9 cellular contexts compared by ENCODE assay signal in the genomic region with DNA sequence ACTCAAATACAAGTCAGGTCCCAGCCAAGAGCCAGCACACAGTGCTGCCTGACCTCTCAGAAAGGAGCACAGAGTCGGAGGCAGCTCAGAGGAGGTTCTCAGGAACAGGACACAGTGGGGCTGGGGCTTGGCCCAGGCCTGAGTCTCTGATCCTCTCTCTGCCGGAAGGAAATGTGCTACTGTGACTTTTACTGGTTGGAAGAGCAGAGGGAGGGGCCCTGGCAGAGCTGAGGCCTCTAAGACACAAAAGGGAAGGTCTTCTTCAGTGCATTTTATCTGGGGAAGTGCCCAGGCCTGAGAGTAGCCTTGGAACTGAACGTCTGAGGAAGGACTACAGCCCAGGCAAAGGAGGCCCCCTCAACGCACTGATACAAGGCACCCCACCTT. TPM values are rescaled to one million over a fixed set of nuclear protein-coding genes. Genes with fewer than 3 reads are reported as not detected.
A peak's percentile ranks its signal among the peaks of the same experiment; 100 is the strongest.
DNase-seq lines count a peak whose midpoint lies in the region; ATAC-seq and TF ChIP-seq lines count a peak whose summit lies in the region.
"Had no signal": no experiment of that assay in that cellular context is flagged by ENCODE, and none has a peak within 500 bp of the region (broad histone marks: within the 10 kb centered on the region; RNA-seq: fewer than 3 reads in every experiment).

No MANE protein-coding gene starts in this region.

- TF ChIP-seq CTCF in GM23338 (conservative IDR thresholded peaks at IDR 0.05; ENCODE audit: low read depth in 2 of 2) (no peak), ovary (IDR thresholded peaks at IDR 0.05) (no peak)

- H3K79me2 ChIP-seq in GM23338 (replicated peaks; ENCODE audit: insufficient read depth): no peaks in the 10 kb centered on the region

- H3K9me2 ChIP-seq in GM23338 (ENCODE audit: insufficient read depth): no peaks in the 10 kb centered on the region

- H3K27me3 Mint-ChIP-seq in GM23338 (ENCODE audit: insufficient read depth, low read depth, poor library complexity) (peaks cover 4% of the 10 kb centered on the region), T-cell (no peaks in the 10 kb centered on the region)

- no peak overlapping the region for H3K4me2 ChIP-seq in GM23338

- H3K27ac Mint-ChIP-seq in GM23338 (no peak overlapping the region), T-cell (peak overlapping the region; percentile 98 to 99)

- H3K4me3 Mint-ChIP-seq in GM23338 (no peak overlapping the region), T-cell (peak overlapping the region; percentile 73 to 77 (median 75))

- H3K9me3 Mint-ChIP-seq in GM23338 (no peaks in the 10 kb centered on the region), T-cell (no peaks in the 10 kb centered on the region)

- H3K4me1 ChIP-seq in GM23338 (ENCODE audit: insufficient read depth): no peaks in the 10 kb centered on the region
- peaks cover 44% of the 10 kb centered on the region for H3K4me1 ChIP-seq in ovary (ENCODE audit: insufficient read depth)

- POLR2A ChIA-PET in T-cell (lab: Charles Lee): interaction anchor here in 1 of 2 donors (0.6 kb wide), 1 partner anchor 17 kb away, joined by 3 read pairs; no protein-coding TSS in a partner anchor

- in situ Hi-C loops in G401 (cut with HindIII; ENCODE audit: low sequenced_read_pairs): no loop called here

- no peak overlapping the region for H3K27ac ChIP-seq in GM23338 (ENCODE audit: low read depth)
- peak overlapping the region; percentile 16 to 64 for H3K27ac ChIP-seq in ovary

- TF ChIP-seq EP300 in ovary (IDR thresholded peaks at IDR 0.05): no peak

- H4K20me1 ChIP-seq in GM23338 (replicated peaks; ENCODE audit: insufficient read depth): no peaks in the 10 kb centered on the region; the same call in none of the 2 replicates

- H3K36me3 Mint-ChIP-seq in GM23338 (ENCODE audit: low read depth): no peaks in the 10 kb centered on the region; the same call in 2 of the 3 replicates
- H3K36me3 Mint-ChIP-seq in T-cell: peaks cover 28% of the 10 kb centered on the region

- H3K4me1 Mint-ChIP-seq in GM23338: peaks cover 10% of the 10 kb centered on the region; the same call in 2 of the 3 replicates
- peaks cover 99% of the 10 kb centered on the region in 3 donors for H3K4me1 Mint-ChIP-seq in T-cell

- CTCF ChIA-PET in T-cell (lab: Charles Lee): no interaction called here

- whole genome bisulfite sequencing in ovary, 3 donors: 2 to 16% (median 10%) methylated on average over 4 of the region's 4 CpGs

- ATAC-seq in GM23338 (peak; percentile 20; the same call in 1 of the 3 replicates), T-cell (replicated peaks in 1 of 4) (peak; percentile 62 to 74 (median 68)), HG03045 (IDR thresholded peaks at IDR 0.05; ENCODE audit: unreplicated experiment) (no peak)

- no peaks in the 10 kb centered on the region for H3K9me3 ChIP-seq in ovary

- no peak for TF ChIP-seq POLR2A in ovary (IDR thresholded peaks at IDR 0.05)

- H3K4me3 ChIP-seq in GM23338 (no peak overlapping the region), ovary (no peak overlapping the region)

- DNase-seq in G401 (ENCODE audit: low spot score): peak; percentile 32
- no peak for DNase-seq in GM23338 (ENCODE audit: low spot score)
- peak; percentile 29 to 75 (median 47) for DNase-seq in T-cell
- peak; percentile 72 for DNase-seq in dermis blood vessel endothelial cell
- peak in 3 of 5 donors; percentile 43 to 70 (median 62) for DNase-seq in ovary
- no peak for DNase-seq in mesenteric fat pad (ENCODE audit: low spot score)
- DNase-seq in NCI-H1105 (lab: John Stamatoyannopoulos, UW): no peak

- intact Hi-C loops in ovary (cut with DNase I): no loop called here

- H3K27me3 ChIP-seq in GM23338 (ENCODE audit: insufficient read depth) (no peaks in the 10 kb centered on the region), ovary (no peaks in the 10 kb centered on the region)

- no peaks in the 10 kb centered on the region for H3F3A ChIP-seq in GM23338 (replicated peaks; ENCODE audit: low read depth)

- no peaks in the 10 kb centered on the region for H3K36me3 ChIP-seq in GM23338 (ENCODE audit: insufficient read depth)
- no peaks in the 10 kb centered on the region for H3K36me3 ChIP-seq in ovary

- no peak overlapping the region for H2AFZ ChIP-seq in GM23338

TF ChIP-seq in GM23338, 12 proteins besides CTCF, POLR2A, EP300 and RAD21 (continues in another document):
- TF ChIP-seq POLR2AphosphoS5 (IDR thresholded peaks at IDR 0.05; ENCODE audit: low read depth) (no peak), STAT1 (IDR thresholded peaks at IDR 0.05; ENCODE audit: unreplicated experiment) (no peak), NANOG (IDR thresholded peaks at IDR 0.05; ENCODE audit: borderline replicate concordance) (no peak), EZH2 (IDR thresholded peaks at IDR 0.05; ENCODE audit: low read depth, unreplicated experiment) (no peak), JUNB (IDR thresholded peaks at IDR 0.05; ENCODE audit: unreplicated experiment) (no peak)

RNA-seq across cellular contexts. Expression of gene CASTOR1, which starts 16.2 kb away (rescaled TPM):
- 9.8 and 11.3 TPM in 2 replicates for total RNA-seq in G401 (2014; rRNA removed; shearing (Covaris generic))
- total RNA-seq in GM23338 (2014; rRNA removed; shearing (Covaris generic)): 23.2 and 36.0 TPM in 2 replicates
- polyA plus RNA-seq in GM23338 (2016; fragmentation: Nextera tagmentation; extraction: Ambion mirVana) (11.3 and 22.0 TPM in 2 replicates), ovary (10 to 100 TPM in 1 of 2 donors, 1 to 10 TPM in 1; 3.1 to 22.0 TPM)
- total RNA-seq in T-cell (10 to 100 TPM; 12.8 to 21.9 (median 16.1) TPM), dermis blood vessel endothelial cell (8.5 and 14.7 TPM in 2 replicates), ovary (10 to 100 TPM; 11.0 to 31.2 (median 20.6) TPM), mesenteric fat pad (11.6 TPM)

RNA-seq across cellular contexts. Expression of gene TBC1D10A, which starts 21.2 kb away (rescaled TPM):
- total RNA-seq in G401 (2014; rRNA removed; shearing (Covaris generic)): 12.8 and 31.0 TPM in 2 replicates
- total RNA-seq in GM23338 (2014; rRNA removed; shearing (Covaris generic)): 6.0 and 8.8 TPM in 2 replicates
- polyA plus RNA-seq in GM23338 (2016; fragmentation: Nextera tagmentation; extraction: Ambion mirVana): 3.3 and 4.2 TPM in 2 replicates
- total RNA-seq in T-cell: 10 to 100 TPM; 56.2 to 84.3 (median 82.3) TPM
- 10.6 and 11.7 TPM in 2 replicates for total RNA-seq in dermis blood vessel endothelial cell
- 10 to 100 TPM; 19.6 to 39.3 (median 30.7) TPM for total RNA-seq in ovary
- polyA plus RNA-seq in ovary: 10 to 100 TPM in 1 of 2 donors, 1 to 10 TPM in 1; 6.1 to 28.1 TPM
- total RNA-seq in mesenteric fat pad: 25.8 TPM

RNA-seq across cellular contexts. Expression of gene OSM, which starts 38.9 kb away (rescaled TPM):
- not detected in 2 replicates for total RNA-seq in G401 (2014; rRNA removed; shearing (Covaris generic))
- not detected in 2 replicates for total RNA-seq in GM23338 (2014; rRNA removed; shearing (Covaris generic))
- polyA plus RNA-seq in GM23338 (2016; fragmentation: Nextera tagmentation; extraction: Ambion mirVana) (not detected in 2 replicates), ovary (under 1 TPM in 1 of 2 donors, not detected in 1; 0.46 TPM)
- total RNA-seq in T-cell (10 to 100 TPM in 2 of 5 donors, 1 to 10 TPM in 3; 5.9 to 16.5 (median 7.4) TPM), dermis blood vessel endothelial cell (not detected in 2 replicates), ovary (1 to 10 TPM in 4 of 7 donors, under 1 TPM in 2, not detected in 1; 0.73 to 4.5 (median 1.2) TPM), mesenteric fat pad (8.0 TPM)
- total RNA-seq: fibroblast of lung had no signal
- polyA plus RNA-seq: fibroblast of lung had no signal

RNA-seq across cellular contexts. Expression of gene SF3A1, which starts 51.2 kb away (rescaled TPM):
- 16.5 and 25.5 TPM in 2 replicates for total RNA-seq in G401 (2014; rRNA removed; shearing (Covaris generic))
- 108 and 170 TPM in 2 replicates for total RNA-seq in GM23338 (2014; rRNA removed; shearing (Covaris generic))
- polyA plus RNA-seq in GM23338 (2016; fragmentation: Nextera tagmentation; extraction: Ambion mirVana): 93.4 and 107 TPM in 2 replicates
- 100 to 1,000 TPM; 272 to 323 (median 292) TPM for total RNA-seq in T-cell
- total RNA-seq in dermis blood vessel endothelial cell: 17.5 and 34.9 TPM in 2 replicates
- total RNA-seq in ovary: 100 to 1,000 TPM in 5 of 7 donors, 10 to 100 TPM in 2; 36.4 to 211 (median 176) TPM
- 10 to 100 TPM; 42.3 to 80.8 TPM for polyA plus RNA-seq in ovary
- total RNA-seq in mesenteric fat pad: 119 TPM

RNA-seq across cellular contexts. Expression of gene CCDC157, which starts 51.3 kb away (rescaled TPM):
- 1.8 and 2.9 TPM in 2 replicates for total RNA-seq in G401 (2014; rRNA removed; shearing (Covaris generic))
- 6.9 and 7.9 TPM in 2 replicates for total RNA-seq in GM23338 (2014; rRNA removed; shearing (Covaris generic))
- polyA plus RNA-seq in GM23338 (2016; fragmentation: Nextera tagmentation; extraction: Ambion mirVana): 3.7 and 3.8 TPM in 2 replicates
- 10 to 100 TPM in 1 of 5 donors, 1 to 10 TPM in 4; 4.6 to 10.9 (median 5.1) TPM for total RNA-seq in T-cell
- 1.5 and 2.2 TPM in 2 replicates for total RNA-seq in dermis blood vessel endothelial cell
- total RNA-seq in ovary: 10 to 100 TPM in 1 of 7 donors, 1 to 10 TPM in 6; 2.0 to 28.0 (median 2.7) TPM
- polyA plus RNA-seq in ovary: 1 to 10 TPM in 1 of 2 donors, under 1 TPM in 1; 0.60 to 1.8 TPM
- 0.77 TPM for total RNA-seq in mesenteric fat pad

Comparison
In these comparisons a context has a peak if more than half of its experiments do, and no peak if none do; other contexts are left out.
1. DNase-seq: peak in G401 (single experiment), T-cell (34 of 34), dermis blood vessel endothelial cell (single experiment) and ovary (3 of 5); none in GM23338 (single experiment), mesenteric fat pad (single experiment) and NCI-H1105 (single experiment).